In genomic region chr17:40331743-40332641, GRCh38 we compare ENCODE assay signal across 1 cellular context.
TF ChIP-seq lines count a peak whose summit lies in the region.

No MANE protein-coding gene starts in this region.

TF ChIP-seq in HepG2, 621 proteins besides CTCF, POLR2A, EP300 and RAD21 (continued from another document and continues in another):
- 0 out of 2 replicates have a peak, but pooled peaks have one; percentile 27 for TF ChIP-seq HINFP (CRISPR knock-in tag; IDR thresholded peaks at IDR 0.05; ENCODE audit: low read depth)
- no peak for TF ChIP-seq ZNF275 (CRISPR knock-in tag; IDR thresholded peaks at IDR 0.05; ENCODE audit: borderline replicate concordance)
- TF ChIP-seq SOX13 (IDR thresholded peaks at IDR 0.05), result no peak
- TF ChIP-seq SOX13 (CRISPR knock-in tag; conservative IDR thresholded peaks at IDR 0.05 in 1 of 2, IDR thresholded peaks at IDR 0.05 in 1 of 2), result no peak
- 0 out of 2 replicates have a peak, but pooled peaks have one; percentile 10 for TF ChIP-seq GATAD1 (CRISPR knock-in tag; IDR thresholded peaks at IDR 0.05)
- TF ChIP-seq ZNF296 (CRISPR knock-in tag; conservative IDR thresholded peaks at IDR 0.05), result no peak
- no peak for TF ChIP-seq FOXA3 (CRISPR knock-in tag; IDR thresholded peaks at IDR 0.05)
- no peak for TF ChIP-seq ZKSCAN1 (IDR thresholded peaks at IDR 0.05; ENCODE audit: low read length)
- TF ChIP-seq SYNCRIP (IDR thresholded peaks at IDR 0.05; ENCODE audit: insufficient read depth, low read depth, low read length), result no peak
- TF ChIP-seq ZNF574 (CRISPR knock-in tag; IDR thresholded peaks at IDR 0.05), result peak; percentile 47; the same call in 1 of the 2 replicates
- TF ChIP-seq AGO1 (IDR thresholded peaks at IDR 0.05; ENCODE audit: low read depth, low read length, poor library complexity, severe bottlenecking), result peak; percentile 51
- no peak for TF ChIP-seq ZNF136 (CRISPR knock-in tag; IDR thresholded peaks at IDR 0.05; ENCODE audit: low read depth)
- no peak for TF ChIP-seq WIZ (CRISPR knock-in tag; IDR thresholded peaks at IDR 0.05)
- no peak for TF ChIP-seq ZC3H4 (CRISPR knock-in tag; IDR thresholded peaks at IDR 0.05; ENCODE audit: borderline replicate concordance)
- TF ChIP-seq MYPOP (CRISPR knock-in tag; IDR thresholded peaks at IDR 0.05), result no peak
- peak; percentile 51; the same call in 1 of the 2 replicates for TF ChIP-seq UBTF (CRISPR knock-in tag; IDR thresholded peaks at IDR 0.05)
- TF ChIP-seq ZNF710 (CRISPR knock-in tag; IDR thresholded peaks at IDR 0.05; ENCODE audit: borderline replicate concordance), result no peak
- no peak for TF ChIP-seq ZNF382 (CRISPR knock-in tag; IDR thresholded peaks at IDR 0.05; ENCODE audit: borderline replicate concordance)
- TF ChIP-seq, protein P1, sequence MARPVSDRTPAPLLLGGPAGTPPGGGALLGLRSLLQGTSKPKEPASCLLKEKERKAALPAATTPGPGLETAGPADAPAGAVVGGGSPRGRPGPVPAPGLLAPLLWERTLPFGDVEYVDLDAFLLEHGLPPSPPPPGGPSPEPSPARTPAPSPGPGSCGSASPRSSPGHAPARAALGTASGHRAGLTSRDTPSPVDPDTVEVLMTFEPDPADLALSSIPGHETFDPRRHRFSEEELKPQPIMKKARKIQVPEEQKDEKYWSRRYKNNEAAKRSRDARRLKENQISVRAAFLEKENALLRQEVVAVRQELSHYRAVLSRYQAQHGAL (CRISPR knock-in tag; IDR thresholded peaks at IDR 0.05; ENCODE audit: not compliant biosample characterization), result no peak
- no peak for TF ChIP-seq ZNF780A (CRISPR knock-in tag; IDR thresholded peaks at IDR 0.05)
- no peak for TF ChIP-seq ZNF674 (CRISPR knock-in tag; IDR thresholded peaks at IDR 0.05; ENCODE audit: low read depth)
- no peak for TF ChIP-seq E2F2 (CRISPR knock-in tag; IDR thresholded peaks at IDR 0.05; ENCODE audit: borderline replicate concordance)
- TF ChIP-seq, protein P2, sequence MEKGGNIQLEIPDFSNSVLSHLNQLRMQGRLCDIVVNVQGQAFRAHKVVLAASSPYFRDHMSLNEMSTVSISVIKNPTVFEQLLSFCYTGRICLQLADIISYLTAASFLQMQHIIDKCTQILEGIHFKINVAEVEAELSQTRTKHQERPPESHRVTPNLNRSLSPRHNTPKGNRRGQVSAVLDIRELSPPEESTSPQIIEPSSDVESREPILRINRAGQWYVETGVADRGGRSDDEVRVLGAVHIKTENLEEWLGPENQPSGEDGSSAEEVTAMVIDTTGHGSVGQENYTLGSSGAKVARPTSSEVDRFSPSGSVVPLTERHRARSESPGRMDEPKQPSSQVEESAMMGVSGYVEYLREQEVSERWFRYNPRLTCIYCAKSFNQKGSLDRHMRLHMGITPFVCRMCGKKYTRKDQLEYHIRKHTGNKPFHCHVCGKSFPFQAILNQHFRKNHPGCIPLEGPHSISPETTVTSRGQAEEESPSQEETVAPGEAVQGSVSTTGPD (CRISPR knock-in tag; IDR thresholded peaks at IDR 0.05), result no peak
- peak; percentile 48 for TF ChIP-seq HNF4A (CRISPR knock-in tag; IDR thresholded peaks at IDR 0.05)
- TF ChIP-seq ZNF775 (CRISPR knock-in tag; IDR thresholded peaks at IDR 0.05; ENCODE audit: borderline replicate concordance), result no peak
- TF ChIP-seq BRCA1 (CRISPR knock-in tag; IDR thresholded peaks at IDR 0.05), result no peak
- TF ChIP-seq SMARCE1 (IDR thresholded peaks at IDR 0.05; ENCODE audit: borderline replicate concordance), result no peak
- TF ChIP-seq, protein P3, sequence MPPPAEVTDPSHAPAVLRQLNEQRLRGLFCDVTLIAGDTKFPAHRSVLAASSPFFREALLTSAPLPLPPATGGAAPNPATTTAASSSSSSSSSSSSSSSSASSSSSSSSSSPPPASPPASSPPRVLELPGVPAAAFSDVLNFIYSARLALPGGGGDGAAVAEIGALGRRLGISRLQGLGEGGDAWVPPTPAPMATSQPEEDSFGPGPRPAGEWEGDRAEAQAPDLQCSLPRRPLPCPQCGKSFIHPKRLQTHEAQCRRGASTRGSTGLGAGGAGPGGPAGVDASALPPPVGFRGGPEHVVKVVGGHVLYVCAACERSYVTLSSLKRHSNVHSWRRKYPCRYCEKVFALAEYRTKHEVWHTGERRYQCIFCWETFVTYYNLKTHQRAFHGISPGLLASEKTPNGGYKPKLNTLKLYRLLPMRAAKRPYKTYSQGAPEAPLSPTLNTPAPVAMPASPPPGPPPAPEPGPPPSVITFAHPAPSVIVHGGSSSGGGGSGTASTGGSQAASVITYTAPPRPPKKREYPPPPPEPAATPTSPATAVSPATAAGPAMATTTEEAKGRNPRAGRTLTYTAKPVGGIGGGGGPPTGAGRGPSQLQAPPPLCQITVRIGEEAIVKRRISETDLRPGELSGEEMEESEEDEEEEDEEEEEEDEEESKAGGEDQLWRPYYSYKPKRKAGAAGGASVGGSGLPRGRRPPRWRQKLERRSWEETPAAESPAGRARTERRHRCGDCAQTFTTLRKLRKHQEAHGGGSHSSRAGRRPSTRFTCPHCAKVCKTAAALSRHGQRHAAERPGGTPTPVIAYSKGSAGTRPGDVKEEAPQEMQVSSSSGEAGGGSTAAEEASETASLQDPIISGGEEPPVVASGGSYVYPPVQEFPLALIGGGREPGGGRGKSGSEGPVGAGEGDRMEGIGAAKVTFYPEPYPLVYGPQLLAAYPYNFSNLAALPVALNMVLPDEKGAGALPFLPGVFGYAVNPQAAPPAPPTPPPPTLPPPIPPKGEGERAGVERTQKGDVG (CRISPR knock-in tag; IDR thresholded peaks at IDR 0.05; ENCODE audit: borderline replicate concordance), result peak; percentile 70; the same call in 1 of the 2 replicates
- peak; percentile 48; the same call in 1 of the 2 replicates for TF ChIP-seq GABPB1 (CRISPR knock-in tag; IDR thresholded peaks at IDR 0.05)
- TF ChIP-seq ZNF776 (CRISPR knock-in tag; IDR thresholded peaks at IDR 0.05), result no peak
- peak; percentile 59; the same call in 1 of the 2 replicates for TF ChIP-seq ARID4A (CRISPR knock-in tag; IDR thresholded peaks at IDR 0.05; ENCODE audit: borderline replicate concordance)
- peak; percentile 63; the same call in 1 of the 2 replicates for TF ChIP-seq KDM5B (CRISPR knock-in tag; IDR thresholded peaks at IDR 0.05; ENCODE audit: borderline replicate concordance)
- TF ChIP-seq LCORL (IDR thresholded peaks at IDR 0.05), result no peak
- TF ChIP-seq LCORL (CRISPR knock-in tag; IDR thresholded peaks at IDR 0.05), result peak; percentile 58; the same call in 1 of the 2 replicates
- no peak for TF ChIP-seq SIX4 (CRISPR knock-in tag; IDR thresholded peaks at IDR 0.05)
